26 cellular contexts compared by ENCODE assay signal in the genomic region with DNA sequence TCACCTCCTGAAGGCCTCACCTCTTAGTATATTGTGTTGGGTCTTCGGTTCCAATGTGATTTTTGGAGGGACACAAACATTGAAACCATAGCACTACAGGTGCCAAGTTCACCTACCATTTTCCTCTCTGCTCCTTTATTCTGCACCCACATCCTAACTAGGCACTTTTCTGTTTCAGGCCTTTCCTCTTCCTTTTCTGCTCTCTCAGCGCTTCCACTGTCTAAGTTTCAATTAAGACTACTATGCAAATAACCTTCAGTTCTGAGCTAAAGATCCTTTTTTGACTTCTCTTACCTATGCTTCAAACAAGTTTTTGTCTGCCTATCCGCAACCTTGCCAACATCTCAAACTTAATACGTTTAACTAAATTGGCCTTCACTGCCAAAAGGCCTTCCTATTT.
"Had no signal": no experiment of that assay in that cellular context is flagged by ENCODE, and none has a peak within 500 bp of the region (broad histone marks: within the 10 kb centered on the region; RNA-seq: fewer than 3 reads in every experiment).

No MANE protein-coding gene starts in this region.

- H3K27me3 ChIP-seq: esophagus squamous epithelium, gastrocnemius medialis, heart right ventricle, left lung had no signal

- H3K9me3 ChIP-seq: esophagus squamous epithelium, gastrocnemius medialis, heart right ventricle, left lung, lower lobe of right lung had no signal

- H3K9me3 Mint-ChIP-seq: effector memory CD8-positive, alpha-beta T cell; endodermal cell; naive thymus-derived CD4-positive, alpha-beta T cell had no signal

- H3K4me1 ChIP-seq: esophagus squamous epithelium, gastrocnemius medialis, heart right ventricle, left lung, lower lobe of right lung had no signal

- FAIRE-seq: endometrium, islet of Langerhans, keratinocyte had no signal

- ATAC-seq: effector memory CD8-positive, alpha-beta T cell; esophagus mucosa; gastrocnemius medialis; heart right ventricle; left cardiac atrium; left lung; left ventricle myocardium superior; lower lobe of right lung; naive thymus-derived CD4-positive, alpha-beta T cell had no signal

- H3K27ac ChIP-seq: epithelial cell of prostate, esophagus squamous epithelium, gastrocnemius medialis, heart right ventricle, left lung, lower lobe of right lung had no signal

- H3K27ac Mint-ChIP-seq: dendritic cell treated with granulocyte-macrophage colony-stimulating factor and Interleukin-4, amounts not matched to agents 40 ng/mL and 50 ng/mL, for 4 days; effector memory CD8-positive, alpha-beta T cell; endodermal cell; naive thymus-derived CD4-positive, alpha-beta T cell had no signal

- H3K36me3 ChIP-seq: esophagus squamous epithelium, gastrocnemius medialis, heart right ventricle, left lung, lower lobe of right lung had no signal

- H3K4me3 ChIP-seq: esophagus squamous epithelium, gastrocnemius medialis, heart right ventricle, left lung, lower lobe of right lung had no signal

- DNase-seq: cortex of kidney; effector CD8-positive, alpha-beta T cell; effector memory CD8-positive, alpha-beta T cell; endodermal cell; erythroblast; esophagus squamous epithelium; foreskin fibroblast; foreskin melanocyte; gastrocnemius medialis; glutamatergic neuron; head of caudate nucleus; heart right ventricle; hippocampal formation; left cardiac atrium; left lung; left ventricle myocardium superior; lower lobe of right lung; mesenchymal stem cell; midbrain; naive thymus-derived CD4-positive, alpha-beta T cell had no signal

- H3K4me3 Mint-ChIP-seq: dendritic cell treated with granulocyte-macrophage colony-stimulating factor and Interleukin-4, amounts not matched to agents 40 ng/mL and 50 ng/mL, for 4 days; effector memory CD8-positive, alpha-beta T cell; endodermal cell; naive thymus-derived CD4-positive, alpha-beta T cell had no signal

- H3K36me3 Mint-ChIP-seq: naive thymus-derived CD4-positive, alpha-beta T cell had no signal

- H3K27me3 Mint-ChIP-seq: dendritic cell treated with granulocyte-macrophage colony-stimulating factor and Interleukin-4, amounts not matched to agents 40 ng/mL and 50 ng/mL, for 4 days had no signal
